ENCODE assay signal across 1 cellular context in genomic region chr9:137666950-137667670, GRCh38.
TF ChIP-seq lines count a peak whose summit lies in the region.

No MANE protein-coding gene starts in this region.

TF ChIP-seq in WTC11, 78 proteins besides CTCF, POLR2A, EP300 and RAD21 (continued from another document):
- TF ChIP-seq, protein P1, sequence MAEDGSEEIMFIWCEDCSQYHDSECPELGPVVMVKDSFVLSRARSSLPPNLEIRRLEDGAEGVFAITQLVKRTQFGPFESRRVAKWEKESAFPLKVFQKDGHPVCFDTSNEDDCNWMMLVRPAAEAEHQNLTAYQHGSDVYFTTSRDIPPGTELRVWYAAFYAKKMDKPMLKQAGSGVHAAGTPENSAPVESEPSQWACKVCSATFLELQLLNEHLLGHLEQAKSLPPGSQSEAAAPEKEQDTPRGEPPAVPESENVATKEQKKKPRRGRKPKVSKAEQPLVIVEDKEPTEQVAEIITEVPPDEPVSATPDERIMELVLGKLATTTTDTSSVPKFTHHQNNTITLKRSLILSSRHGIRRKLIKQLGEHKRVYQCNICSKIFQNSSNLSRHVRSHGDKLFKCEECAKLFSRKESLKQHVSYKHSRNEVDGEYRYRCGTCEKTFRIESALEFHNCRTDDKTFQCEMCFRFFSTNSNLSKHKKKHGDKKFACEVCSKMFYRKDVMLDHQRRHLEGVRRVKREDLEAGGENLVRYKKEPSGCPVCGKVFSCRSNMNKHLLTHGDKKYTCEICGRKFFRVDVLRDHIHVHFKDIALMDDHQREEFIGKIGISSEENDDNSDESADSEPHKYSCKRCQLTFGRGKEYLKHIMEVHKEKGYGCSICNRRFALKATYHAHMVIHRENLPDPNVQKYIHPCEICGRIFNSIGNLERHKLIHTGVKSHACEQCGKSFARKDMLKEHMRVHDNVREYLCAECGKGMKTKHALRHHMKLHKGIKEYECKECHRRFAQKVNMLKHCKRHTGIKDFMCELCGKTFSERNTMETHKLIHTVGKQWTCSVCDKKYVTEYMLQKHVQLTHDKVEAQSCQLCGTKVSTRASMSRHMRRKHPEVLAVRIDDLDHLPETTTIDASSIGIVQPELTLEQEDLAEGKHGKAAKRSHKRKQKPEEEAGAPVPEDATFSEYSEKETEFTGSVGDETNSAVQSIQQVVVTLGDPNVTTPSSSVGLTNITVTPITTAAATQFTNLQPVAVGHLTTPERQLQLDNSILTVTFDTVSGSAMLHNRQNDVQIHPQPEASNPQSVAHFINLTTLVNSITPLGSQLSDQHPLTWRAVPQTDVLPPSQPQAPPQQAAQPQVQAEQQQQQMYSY (CRISPR knock-in tag; IDR thresholded peaks at IDR 0.05), result no peak
